3 cellular contexts compared by ENCODE assay signal in the genomic region with DNA sequence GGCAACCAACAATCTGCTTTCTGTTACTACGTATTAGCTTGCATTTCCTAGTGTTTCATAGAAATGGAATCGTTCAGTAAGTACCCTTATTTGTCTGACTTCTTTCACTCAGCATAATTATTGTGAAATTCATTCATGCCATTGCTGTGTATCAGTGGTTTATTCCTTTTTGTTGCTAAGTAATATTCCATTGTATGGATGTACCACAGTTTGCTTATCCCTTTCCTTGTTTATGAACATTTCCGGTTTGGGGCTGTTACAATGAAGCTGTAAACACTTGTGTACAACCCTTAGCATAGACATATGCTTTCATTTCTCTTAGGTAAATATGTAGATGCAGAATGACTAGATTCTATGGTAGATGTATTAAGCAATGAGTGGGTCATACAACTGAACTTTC.
A peak's percentile ranks its signal among the peaks of the same experiment; 100 is the strongest.
TF ChIP-seq lines count a peak whose summit lies in the region.

No MANE protein-coding gene starts in this region.

TF ChIP-seq in A549, 52 proteins besides CTCF, POLR2A, EP300 and RAD21:
- TF ChIP-seq HDAC2 (IDR thresholded peaks at IDR 0.05) (0 out of 2 replicates have a peak, but pooled peaks have one; percentile 23), MAZ (IDR thresholded peaks at IDR 0.05; ENCODE audit: borderline replicate concordance, low read depth, low read length) (no peak)

TF ChIP-seq in IMR-90, 13 proteins besides CTCF, POLR2A, EP300 and RAD21:
- no peak for TF ChIP-seq MAZ (IDR thresholded peaks at IDR 0.05; ENCODE audit: borderline replicate concordance, low read depth, low read length)
- TF ChIP-seq CEBPB (IDR thresholded peaks at IDR 0.05; ENCODE audit: low read depth, low read length): peak; percentile 10; the same call in 1 of the 2 replicates

TF ChIP-seq in H1, 55 proteins besides CTCF, POLR2A, EP300 and RAD21:
- TF ChIP-seq BACH1 (IDR thresholded peaks at IDR 0.05; ENCODE audit: low read length) (no peak), KDM1A (IDR thresholded peaks at IDR 0.05; ENCODE audit: borderline replicate concordance, low read length) (peak; percentile 81; the same call in 1 of the 2 replicates), ATF2 (IDR thresholded peaks at IDR 0.05; ENCODE audit: low read length) (no peak), CEBPB (IDR thresholded peaks at IDR 0.05; ENCODE audit: low read depth, low read length) (no peak)
